8 cellular contexts compared by ENCODE assay signal in the genomic region with DNA sequence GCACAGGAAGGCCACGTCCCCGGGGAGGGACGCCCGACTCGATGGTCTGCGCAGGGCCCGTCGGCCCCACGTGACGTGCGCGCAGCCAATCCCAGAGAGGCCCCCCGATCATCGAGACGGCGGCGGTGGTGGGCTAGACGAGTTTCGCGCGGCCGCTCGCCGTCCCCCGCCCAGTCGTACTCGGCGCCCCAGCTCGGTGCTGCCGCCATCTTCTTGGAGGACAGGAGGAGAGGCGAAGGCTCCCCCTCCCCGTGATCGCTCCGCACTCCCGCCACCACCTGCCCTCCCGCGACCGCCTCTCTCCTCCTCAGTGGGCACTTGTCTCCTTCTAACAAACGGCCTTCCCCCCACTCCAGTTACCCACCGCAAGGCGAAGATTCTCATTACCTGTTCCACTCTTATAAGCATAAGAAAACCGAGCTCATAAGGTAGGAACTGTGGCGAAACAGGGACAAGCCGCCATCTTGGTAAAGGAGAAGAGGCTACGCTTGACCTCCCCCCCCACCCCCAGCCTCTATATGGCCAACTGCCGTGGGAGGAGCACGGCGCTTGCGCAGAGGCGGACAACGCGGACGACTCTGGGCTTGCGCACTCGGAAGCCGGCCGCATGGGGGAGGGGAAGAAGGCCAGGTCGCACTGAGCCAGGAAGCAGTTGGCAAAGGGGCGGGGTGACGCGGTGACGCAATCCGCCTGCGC. TPM values are rescaled to one million over a fixed set of nuclear protein-coding genes. Genes with fewer than 3 reads are reported as not detected.
DNase-seq lines count a peak whose midpoint lies in the region; ATAC-seq, FAIRE-seq and TF ChIP-seq lines count a peak whose summit lies in the region.

A gene with protein sequence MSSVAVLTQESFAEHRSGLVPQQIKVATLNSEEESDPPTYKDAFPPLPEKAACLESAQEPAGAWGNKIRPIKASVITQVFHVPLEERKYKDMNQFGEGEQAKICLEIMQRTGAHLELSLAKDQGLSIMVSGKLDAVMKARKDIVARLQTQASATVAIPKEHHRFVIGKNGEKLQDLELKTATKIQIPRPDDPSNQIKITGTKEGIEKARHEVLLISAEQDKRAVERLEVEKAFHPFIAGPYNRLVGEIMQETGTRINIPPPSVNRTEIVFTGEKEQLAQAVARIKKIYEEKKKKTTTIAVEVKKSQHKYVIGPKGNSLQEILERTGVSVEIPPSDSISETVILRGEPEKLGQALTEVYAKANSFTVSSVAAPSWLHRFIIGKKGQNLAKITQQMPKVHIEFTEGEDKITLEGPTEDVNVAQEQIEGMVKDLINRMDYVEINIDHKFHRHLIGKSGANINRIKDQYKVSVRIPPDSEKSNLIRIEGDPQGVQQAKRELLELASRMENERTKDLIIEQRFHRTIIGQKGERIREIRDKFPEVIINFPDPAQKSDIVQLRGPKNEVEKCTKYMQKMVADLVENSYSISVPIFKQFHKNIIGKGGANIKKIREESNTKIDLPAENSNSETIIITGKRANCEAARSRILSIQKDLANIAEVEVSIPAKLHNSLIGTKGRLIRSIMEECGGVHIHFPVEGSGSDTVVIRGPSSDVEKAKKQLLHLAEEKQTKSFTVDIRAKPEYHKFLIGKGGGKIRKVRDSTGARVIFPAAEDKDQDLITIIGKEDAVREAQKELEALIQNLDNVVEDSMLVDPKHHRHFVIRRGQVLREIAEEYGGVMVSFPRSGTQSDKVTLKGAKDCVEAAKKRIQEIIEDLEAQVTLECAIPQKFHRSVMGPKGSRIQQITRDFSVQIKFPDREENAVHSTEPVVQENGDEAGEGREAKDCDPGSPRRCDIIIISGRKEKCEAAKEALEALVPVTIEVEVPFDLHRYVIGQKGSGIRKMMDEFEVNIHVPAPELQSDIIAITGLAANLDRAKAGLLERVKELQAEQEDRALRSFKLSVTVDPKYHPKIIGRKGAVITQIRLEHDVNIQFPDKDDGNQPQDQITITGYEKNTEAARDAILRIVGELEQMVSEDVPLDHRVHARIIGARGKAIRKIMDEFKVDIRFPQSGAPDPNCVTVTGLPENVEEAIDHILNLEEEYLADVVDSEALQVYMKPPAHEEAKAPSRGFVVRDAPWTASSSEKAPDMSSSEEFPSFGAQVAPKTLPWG (N-terminal part only) (minus strand): TSS at position 490 of the 696 bp plus-strand sequence. CDS start 48,803 bp downstream, outside the sequence.

- no peaks in the 10 kb centered on the region for H3K27me3 ChIP-seq in bronchial epithelial cell (ENCODE audit: control insufficient read depth, insufficient read depth, low read length)

- no peaks in the 10 kb centered on the region for H3K36me3 ChIP-seq in bronchial epithelial cell (ENCODE audit: control insufficient read depth, insufficient read depth, low read length)

- peak; percentile 90 for DNase-seq in AG04449 (ENCODE audit: low read depth, low spot score)
- DNase-seq in NCI-H2227 (lab: John Stamatoyannopoulos, UW; ENCODE audit: unreplicated experiment) = peak; percentile 99
- peak; percentile 95 for DNase-seq in bronchial epithelial cell (ENCODE audit: low read depth)
- DNase-seq in iPS-NIHi7 (ENCODE audit: extremely low spot score) = peak; percentile 98
- DNase-seq in smooth muscle cell of the brain vasculature (ENCODE audit: low read depth, low spot score) = peak; percentile 98

- CTCF ChIA-PET in AG04449 (lab: Yijun Ruan, JAX) = interaction anchor here (1.0 to 3.8 kb wide), 11 partner anchors 9 to 226 kb away, joined by 3 to 23 read pairs (median 4); no protein-coding TSS in a partner anchor

- POLR2A ChIA-PET in AG04449 (lab: Yijun Ruan, JAX) = interaction anchor here (0.8 to 1.5 kb wide), 13 partner anchors 9 to 90 kb away, joined by 3 to 8 read pairs (median 4); no protein-coding TSS in a partner anchor

- H3K4me3 ChIP-seq in AG04449 (ENCODE audit: low read depth, low read length) = peak within 1 kb of the TSS; percentile 96
- peak within 1 kb of the TSS; percentile 81 for H3K4me3 ChIP-seq in WI38 (ENCODE audit: low read depth, low read length)
- H3K4me3 ChIP-seq in bronchial epithelial cell (ENCODE audit: low read depth, low read length) = peak within 1 kb of the TSS; percentile 83

- no peak for FAIRE-seq in bronchial epithelial cell (lab: Jason Lieb, UNC)

- ATAC-seq in GM18873 (IDR thresholded peaks at IDR 0.05; ENCODE audit: low FRiP score, unreplicated experiment) (peak; percentile 58), HG03159 (IDR thresholded peaks at IDR 0.05; ENCODE audit: unreplicated experiment) (peak; percentile 70)

- TF ChIP-seq CTCF in AG04449 (IDR thresholded peaks at IDR 0.05; ENCODE audit: insufficient read depth, low read length, missing control alignments) = peak; percentile 54
- no peak for TF ChIP-seq CTCF in WI38 (IDR thresholded peaks at IDR 0.05; ENCODE audit: low read depth, low read length)
- peak; percentile 64 for TF ChIP-seq CTCF in bronchial epithelial cell (IDR thresholded peaks at IDR 0.05; ENCODE audit: insufficient read depth, low read length, severe bottlenecking)

RNA-seq across cellular contexts. Expression of the gene that starts here (rescaled TPM):
- total RNA-seq in bronchial epithelial cell = 768 and 805 TPM in 2 replicates

Comparison
In these comparisons a context has a peak if more than half of its experiments do, and no peak if none do; other contexts are left out.
1. Peak in every context shown above with its lines: DNase-seq, ATAC-seq and H3K4me3 ChIP-seq.